ENCODE assay signal across 1 cellular context in genomic region chr4:48642421-48643144, GRCh38.
TF ChIP-seq lines count a peak whose summit lies in the region.

No MANE protein-coding gene starts in this region.

TF ChIP-seq in GM23338, 12 proteins besides CTCF, POLR2A, EP300 and RAD21 (continued from another document):
- TF ChIP-seq REST (IDR thresholded peaks at IDR 0.05; ENCODE audit: unreplicated experiment), result no peak
- TF ChIP-seq EZH2phosphoT487 (IDR thresholded peaks at IDR 0.05; ENCODE audit: unreplicated experiment), result no peak
- TF ChIP-seq EZH2 (IDR thresholded peaks at IDR 0.05; ENCODE audit: low read depth, unreplicated experiment), result no peak
